Comparison of ENCODE assay signal across 2 cellular contexts in genomic region chr6:109393157-109393556, GRCh38. TPM values are rescaled to one million over a fixed set of nuclear protein-coding genes. Genes with fewer than 3 reads are reported as not detected.
"Had no signal": no experiment of that assay in that cellular context is flagged by ENCODE, and none has a peak within 500 bp of the region (broad histone marks: within the 10 kb centered on the region; RNA-seq: fewer than 3 reads in every experiment).

No MANE protein-coding gene starts in this region.

RNA-seq across cellular contexts. Expression of gene PPIL6, which starts 47.3 kb away (rescaled TPM):
- total RNA-seq: activated CD4-positive, alpha-beta memory T cell treated with anti-CD3 and anti-CD28 coated beads, Interleukin-2, amount 10 ng/mL, durations not matched to agents 7 days and 5 days; activated CD4-positive, alpha-beta T cell treated with anti-CD3 and anti-CD28 coated beads, Interleukin-2, amount 10 ng/mL, durations not matched to agents 24 days and 14 days had no signal
